Comparison of ENCODE assay signal across 12 cellular contexts in the genomic region with DNA sequence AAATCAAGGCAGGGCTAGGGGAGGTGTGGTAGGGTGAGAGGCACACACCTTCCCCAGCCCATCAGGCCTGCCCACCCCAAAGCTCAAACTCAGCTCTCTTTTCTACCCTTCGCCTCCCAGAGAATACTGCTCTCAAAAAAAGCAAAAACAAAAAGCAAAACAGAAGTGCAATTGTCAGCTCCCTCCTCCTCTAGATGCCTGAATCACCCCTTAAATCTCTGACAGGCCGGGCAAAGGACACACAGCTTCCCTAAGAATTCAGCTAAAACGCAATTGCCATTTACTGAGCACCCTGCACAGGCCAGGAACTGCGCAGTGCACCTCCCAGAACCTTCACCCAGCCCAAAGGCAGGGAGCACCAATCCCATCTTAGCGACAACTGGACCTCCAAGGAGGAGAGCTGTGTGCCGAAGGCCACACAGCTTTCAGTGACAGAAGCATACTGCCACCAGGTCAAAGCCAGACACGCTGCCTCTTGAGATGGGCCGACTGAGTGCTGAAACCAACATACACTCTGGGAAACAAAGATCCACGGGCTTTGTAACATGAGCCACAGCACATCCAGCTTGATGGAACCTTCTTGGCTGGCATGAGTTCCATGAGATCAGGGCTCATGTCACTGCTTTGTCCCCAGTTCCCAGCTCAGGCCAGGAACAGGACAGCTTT. TPM values are rescaled to one million over a fixed set of nuclear protein-coding genes. Genes with fewer than 3 reads are reported as not detected.
A peak's percentile ranks its signal among the peaks of the same experiment; 100 is the strongest.
DNase-seq lines count a peak whose midpoint lies in the region; ATAC-seq and TF ChIP-seq lines count a peak whose summit lies in the region.
"Had no signal": no experiment of that assay in that cellular context is flagged by ENCODE, and none has a peak within 500 bp of the region (broad histone marks: within the 10 kb centered on the region; RNA-seq: fewer than 3 reads in every experiment).

No MANE protein-coding gene starts in this region.

- no peaks in the 10 kb centered on the region for H3K9me3 Mint-ChIP-seq in MCF 10A (ENCODE audit: unreplicated experiment)
- H3K9me3 Mint-ChIP-seq in type B pancreatic cell: no peaks in the 10 kb centered on the region

- H3K27ac ChIP-seq in mammary epithelial cell (ENCODE audit: insufficient read depth, low read depth, low read length) (no peak overlapping the region), body of pancreas (peak overlapping the region; percentile 21 to 82 (median 70)), mesodermal cell (ENCODE audit: low read depth, low read length, severe bottlenecking) (peak overlapping the region; percentile 91)
- H3K27ac ChIP-seq: foreskin keratinocyte had no signal

- in situ Hi-C loops in mammary epithelial cell (cut with MboI; ENCODE audit: low sequenced_read_pairs in 2 of 2): no loop called here
- in situ Hi-C loops in KBM-7 (cut with MboI; ENCODE audit: low pct_unique_long_range_greater_than_20kb, low sequenced_read_pairs): no loop called here

- no peak overlapping the region for H2AFZ ChIP-seq in mammary epithelial cell (ENCODE audit: low read depth, low read length)

- no peak overlapping the region for H3K4me2 ChIP-seq in mammary epithelial cell (ENCODE audit: insufficient read depth, low read depth, low read length)

- CTCF ChIA-PET in MCF 10A (lab: Yijun Ruan, JAX) (interaction anchor here (0.7 to 2.3 kb wide), 8 partner anchors 9 to 361 kb away, joined by 3 to 12 read pairs (median 3); no protein-coding TSS in a partner anchor), mammary epithelial cell (lab: Charles Lee; ENCODE audit: low non-redundant PET) (no interaction called here)

- H3K4me1 ChIP-seq in mammary epithelial cell (ENCODE audit: insufficient read depth, low read length): peaks cover 91% of the 10 kb centered on the region
- H3K4me1 ChIP-seq in body of pancreas: peaks cover 99% of the 10 kb centered on the region
- peaks cover 94% of the 10 kb centered on the region for H3K4me1 ChIP-seq in mesodermal cell (ENCODE audit: control insufficient read depth, insufficient read depth, low read length, poor library complexity, severe bottlenecking)

- H3K36me3 ChIP-seq in mammary epithelial cell (ENCODE audit: insufficient read depth, low read length) (peaks cover 24% of the 10 kb centered on the region), body of pancreas (replicated peaks in 1 of 2; ENCODE audit: insufficient read depth in 1 of 2, low read depth in 2 of 2) (no peaks in the 10 kb centered on the region), mesodermal cell (ENCODE audit: control insufficient read depth, insufficient read depth, low read length) (peaks cover 57% of the 10 kb centered on the region)

- H3K9ac ChIP-seq in mammary epithelial cell (ENCODE audit: insufficient read depth, low read length): no peak overlapping the region

- peaks cover 95% of the 10 kb centered on the region for H3K79me2 ChIP-seq in mammary epithelial cell (ENCODE audit: insufficient read depth, low read length)

- intact Hi-C loops in MCF 10A (cut with micrococcal nuclease) (no loop called here), mammary epithelial cell (cut with micrococcal nuclease) (no loop called here), body of pancreas (cut with DNase I) (no loop called here)

- ATAC-seq in body of pancreas: no peak
- ATAC-seq: foreskin keratinocyte had no signal

- H3K36me3 Mint-ChIP-seq in MCF 10A (ENCODE audit: insufficient read depth, unreplicated experiment) (peaks cover 58% of the 10 kb centered on the region), type B pancreatic cell (peaks cover 27% of the 10 kb centered on the region)

- H3K9me3 ChIP-seq in mammary epithelial cell (replicated peaks; ENCODE audit: insufficient read depth, low read length) (no peaks in the 10 kb centered on the region), body of pancreas (no peaks in the 10 kb centered on the region), mesodermal cell (ENCODE audit: control insufficient read depth, low read length) (no peaks in the 10 kb centered on the region)

- DNase-seq in MCF 10A (ENCODE audit: unreplicated experiment): no peak
- DNase-seq in mammary epithelial cell: no peak
- DNase-seq in body of pancreas: no peak
- DNase-seq in type B pancreatic cell (ENCODE audit: extremely low spot score, unreplicated experiment): no peak
- DNase-seq in stimulated activated CD4-positive, alpha-beta T cell treated with anti-CD3 and anti-CD28 coated beads, Interleukin-15, amount 100 ng/mL, for 24 hours: no peak
- DNase-seq in T-helper 9 cell: no peak
- DNase-seq in KBM-7: no peak
- DNase-seq: foreskin keratinocyte, KG1, OCI-M1, retina had no signal

- BruUV-seq in MCF 10A (replicated peaks; lab: Mats Ljungman, UMichigan) (no TSS peak), mammary epithelial cell (replicated peaks; lab: Mats Ljungman, UMichigan) (no TSS peak)

- dilution Hi-C loops in mammary epithelial cell (cut with HindIII; ENCODE audit: low sequenced_read_pairs): no loop called here

- H3K27me3 Mint-ChIP-seq in MCF 10A (ENCODE audit: insufficient read depth, unreplicated experiment): no peaks in the 10 kb centered on the region
- no peaks in the 10 kb centered on the region for H3K27me3 Mint-ChIP-seq in type B pancreatic cell

- no peak overlapping the region for H3K4me3 ChIP-seq in mammary epithelial cell (replicated peaks in 1 of 3; ENCODE audit: insufficient read depth in 1 of 3, low read depth in 2 of 3, low read length in 3 of 3)
- no peak overlapping the region for H3K4me3 ChIP-seq in body of pancreas
- no peak overlapping the region for H3K4me3 ChIP-seq in mesodermal cell (ENCODE audit: extremely low read depth, insufficient read depth, low read length, poor library complexity, severe bottlenecking)

- H3K27ac Mint-ChIP-seq in MCF 10A (ENCODE audit: low read depth, unreplicated experiment): peak overlapping the region; percentile 83
- H3K27ac Mint-ChIP-seq in type B pancreatic cell: peak overlapping the region; percentile 98

- H3K4me3 Mint-ChIP-seq in MCF 10A (ENCODE audit: unreplicated experiment) (peak overlapping the region; percentile 12), type B pancreatic cell (peak overlapping the region; percentile 78)

- H4K20me1 ChIP-seq in mammary epithelial cell (ENCODE audit: insufficient read depth, low read length): no peaks in the 10 kb centered on the region

- WGBS in mammary epithelial cell (ENCODE audit: low coverage, missing lambda C conversion rate): 88% methylated on average over 9 of the region's 9 CpGs
- WGBS in body of pancreas, 2 donors: 49 to 57% methylated on average over 9 of the region's 9 CpGs
- WGBS in mesodermal cell (ENCODE audit: insufficient coverage in 2 of 2), 2 experiments: 91 to 93% methylated on average over 9 of the region's 9 CpGs

- POLR2A ChIA-PET in MCF 10A (lab: Yijun Ruan, JAX): interaction anchor here (0.6 to 5.2 kb wide), 5 partner anchors 10 to 32 kb away, joined by 3 to 24 read pairs (median 3); no protein-coding TSS in a partner anchor

- no peak for TF ChIP-seq POLR2A in body of pancreas (IDR thresholded peaks at IDR 0.05)

- TF ChIP-seq CTCF in MCF 10A (IDR thresholded peaks at IDR 0.05; ENCODE audit: unreplicated experiment) (no peak), mammary epithelial cell (conservative IDR thresholded peaks at IDR 0.05 in 1 of 2, IDR thresholded peaks at IDR 0.05 in 1 of 2; ENCODE audit: extremely low read depth in 1 of 2, insufficient read depth in 1 of 2, low read depth in 1 of 2, low read length in 2 of 2) (no peak), body of pancreas (IDR thresholded peaks at IDR 0.05) (no peak), type B pancreatic cell (conservative IDR thresholded peaks at IDR 0.05) (no peak)

- H3K27me3 ChIP-seq in mammary epithelial cell (ENCODE audit: insufficient read depth, low read length) (no peaks in the 10 kb centered on the region), body of pancreas (no peaks in the 10 kb centered on the region)
- H3K27me3 ChIP-seq: foreskin keratinocyte had no signal

- H3K4me1 Mint-ChIP-seq in MCF 10A (ENCODE audit: insufficient read depth, unreplicated experiment): peaks cover 60% of the 10 kb centered on the region
- peaks cover 69% of the 10 kb centered on the region for H3K4me1 Mint-ChIP-seq in type B pancreatic cell (ENCODE audit: unreplicated experiment)

RNA-seq across cellular contexts. Expression of a gene that starts 53.4 kb away (rescaled TPM):
- total RNA-seq in MCF 10A (2022) (20.0 and 36.6 TPM in 2 replicates), mammary epithelial cell (10 to 100 TPM; 32.5 to 72.5 TPM), body of pancreas (10 to 100 TPM; 34.5 to 39.9 TPM), type B pancreatic cell (ENCODE audit: low replicate concordance) (43.1 and 48.8 TPM in 2 replicates)
- 31.6 TPM for polyA plus RNA-seq in mammary epithelial cell
- 107 TPM for polyA minus RNA-seq in mammary epithelial cell
- 42.9 TPM for polyA plus RNA-seq in mesodermal cell (2013, experiment 1 of 2)
- 38.1 TPM for polyA plus RNA-seq in mesodermal cell (2013, experiment 2 of 2)
